ENCODE assay signal across 1 cellular context in the genomic region with DNA sequence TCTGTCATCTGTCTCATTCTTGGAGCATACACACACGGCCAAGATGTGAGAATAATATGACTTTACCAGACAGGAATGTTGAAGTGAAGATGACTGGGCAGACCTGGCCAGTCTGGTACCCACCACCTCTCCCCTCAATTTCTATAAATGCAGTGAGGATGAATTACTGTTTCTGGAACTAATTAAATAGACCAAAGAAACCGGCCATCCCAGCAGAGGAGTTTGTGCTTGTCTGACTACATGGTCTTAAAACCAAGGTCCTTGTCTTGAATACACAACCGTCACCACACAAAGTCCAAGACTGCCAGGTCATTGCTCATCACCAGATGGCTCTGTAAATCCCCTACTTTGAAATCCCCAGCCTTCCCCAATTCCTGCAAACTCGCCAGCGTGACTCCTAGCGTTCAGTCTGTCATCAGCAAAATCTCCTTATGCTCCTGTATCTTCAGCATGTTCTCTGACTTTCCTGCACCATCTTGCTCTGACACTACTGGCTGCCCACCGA.
TF ChIP-seq lines count a peak whose summit lies in the region.

No MANE protein-coding gene starts in this region.

TF ChIP-seq in SK-N-SH, 30 proteins besides CTCF, POLR2A, EP300 and RAD21 (continued from another document):
- TF ChIP-seq, protein P1, sequence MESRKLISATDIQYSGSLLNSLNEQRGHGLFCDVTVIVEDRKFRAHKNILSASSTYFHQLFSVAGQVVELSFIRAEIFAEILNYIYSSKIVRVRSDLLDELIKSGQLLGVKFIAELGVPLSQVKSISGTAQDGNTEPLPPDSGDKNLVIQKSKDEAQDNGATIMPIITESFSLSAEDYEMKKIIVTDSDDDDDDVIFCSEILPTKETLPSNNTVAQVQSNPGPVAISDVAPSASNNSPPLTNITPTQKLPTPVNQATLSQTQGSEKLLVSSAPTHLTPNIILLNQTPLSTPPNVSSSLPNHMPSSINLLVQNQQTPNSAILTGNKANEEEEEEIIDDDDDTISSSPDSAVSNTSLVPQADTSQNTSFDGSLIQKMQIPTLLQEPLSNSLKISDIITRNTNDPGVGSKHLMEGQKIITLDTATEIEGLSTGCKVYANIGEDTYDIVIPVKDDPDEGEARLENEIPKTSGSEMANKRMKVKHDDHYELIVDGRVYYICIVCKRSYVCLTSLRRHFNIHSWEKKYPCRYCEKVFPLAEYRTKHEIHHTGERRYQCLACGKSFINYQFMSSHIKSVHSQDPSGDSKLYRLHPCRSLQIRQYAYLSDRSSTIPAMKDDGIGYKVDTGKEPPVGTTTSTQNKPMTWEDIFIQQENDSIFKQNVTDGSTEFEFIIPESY (IDR thresholded peaks at IDR 0.05; ENCODE audit: borderline replicate concordance, low read depth): no peak; the same call in 1 of the 2 replicates
- TF ChIP-seq FOXJ3 (CRISPR knock-in tag; IDR thresholded peaks at IDR 0.05) (no peak), NRF1 (IDR thresholded peaks at IDR 0.05; ENCODE audit: low read depth, low read length) (no peak), NFIC (IDR thresholded peaks at IDR 0.05; ENCODE audit: borderline replicate concordance) (peak; percentile 42), SIN3A (IDR thresholded peaks at IDR 0.05; ENCODE audit: borderline replicate concordance, low read depth, low read length) (0 out of 2 replicates have a peak, but pooled peaks have one; percentile 29), GABPA (IDR thresholded peaks at IDR 0.05; ENCODE audit: low read depth) (no peak), GATA2 (CRISPR knock-in tag; IDR thresholded peaks at IDR 0.05) (no peak), YY1 (IDR thresholded peaks at IDR 0.05; ENCODE audit: low read depth) (no peak), MAX (IDR thresholded peaks at IDR 0.05; ENCODE audit: low read depth) (no peak), SMC3 (IDR thresholded peaks at IDR 0.05; ENCODE audit: low read depth, low read length) (peak; percentile 9; the same call in 1 of the 2 replicates), MEF2A (IDR thresholded peaks at IDR 0.05; ENCODE audit: borderline replicate concordance, low read depth) (0 out of 2 replicates have a peak, but pooled peaks have one; percentile 16), JUND (IDR thresholded peaks at IDR 0.05) (peak; percentile 68), IRF3 (IDR thresholded peaks at IDR 0.05; ENCODE audit: low read depth, low read length) (no peak)
